ENCODE assay signal across 14 cellular contexts in genomic region chr1:113255728-113256347, GRCh38.
A peak's percentile ranks its signal among the peaks of the same experiment; 100 is the strongest.
DNase-seq lines count a peak whose midpoint lies in the region; ATAC-seq and FAIRE-seq lines count a peak whose summit lies in the region.
"Had no signal": no experiment of that assay in that cellular context is flagged by ENCODE, and none has a peak within 500 bp of the region (broad histone marks: within the 10 kb centered on the region; RNA-seq: fewer than 3 reads in every experiment).

No MANE protein-coding gene starts in this region.

- no peak overlapping the region for H3K4me3 ChIP-seq in HAP-1
- no peak overlapping the region for H3K4me3 ChIP-seq in SJCRH30
- H3K4me3 ChIP-seq in small intestine (ENCODE audit: low read depth in 1 of 2, low read length in 2 of 2), result no peak overlapping the region

- DNase-seq in HAP-1 (ENCODE audit: low spot score in 2 of 2), result peak; percentile 15 to 20
- peak; percentile 7 to 44 for DNase-seq in SJCRH30
- DNase-seq in left kidney (ENCODE audit: low read depth, low spot score), result peak; percentile 84
- DNase-seq in small intestine, result peak; percentile 87
- DNase-seq in midbrain (lab: John Stamatoyannopoulos, UW), result no peak
- DNase-seq in activated CD8-positive, alpha-beta memory T cell treated with anti-CD3 and anti-CD28 coated beads for 24 hours, result no peak
- DNase-seq in GM03348 (ENCODE audit: low spot score), result no peak
- DNase-seq: activated T-cell treated with anti-CD3 and anti-CD28 coated beads for 4 hours; amygdala; CD8-positive, alpha-beta memory T cell; effector CD8-positive, alpha-beta T cell; HCEC 1CT; NCI-H2081 had no signal

- no peaks in the 10 kb centered on the region for H3K9me3 ChIP-seq in HAP-1
- H3K9me3 ChIP-seq in SJCRH30 (replicated peaks), result no peaks in the 10 kb centered on the region; the same call in 1 of the 2 replicates
- no peaks in the 10 kb centered on the region for H3K9me3 ChIP-seq in small intestine (ENCODE audit: control insufficient read depth, low read depth)

- no peak for FAIRE-seq in small intestine (lab: Jason Lieb, UNC)

- H3K27ac ChIP-seq in SJCRH30 (no peak overlapping the region), small intestine (ENCODE audit: low read depth in 1 of 2, low read length in 1 of 2) (peak overlapping the region in 1 of 2 donors; percentile 74)

- H3K36me3 ChIP-seq in HAP-1 (replicated peaks), result no peaks in the 10 kb centered on the region
- no peaks in the 10 kb centered on the region for H3K36me3 ChIP-seq in SJCRH30
- H3K36me3 ChIP-seq in small intestine (ENCODE audit: control insufficient read depth in 2 of 2, insufficient read depth in 2 of 2, low read length in 2 of 2), result no peaks in the 10 kb centered on the region

- ATAC-seq in GM19463 (IDR thresholded peaks at IDR 0.05; ENCODE audit: unreplicated experiment), result no peak

- H3K4me1 ChIP-seq in HAP-1 (no peaks in the 10 kb centered on the region), SJCRH30 (peaks cover 3% of the 10 kb centered on the region; the same call in 1 of the 2 replicates), small intestine (ENCODE audit: control insufficient read depth in 2 of 2, insufficient read depth in 1 of 2, low read depth in 1 of 2, low read length in 1 of 2) (no peaks in the 10 kb centered on the region)

- WGBS in small intestine, 3 donors, result 17 to 40% (median 26%) methylated on average over 8 of the region's 8 CpGs

- in situ Hi-C loops in HAP-1 (cut with MboI; ENCODE audit: low sequenced_read_pairs), result no loop called here

- H3K27me3 ChIP-seq in HAP-1 (ENCODE audit: low read depth) (peaks cover 6% of the 10 kb centered on the region), SJCRH30 (peaks cover 3% of the 10 kb centered on the region; the same call in 1 of the 2 replicates), small intestine (ENCODE audit: control insufficient read depth in 2 of 2, insufficient read depth in 2 of 2, low read length in 2 of 2) (no peaks in the 10 kb centered on the region)

Comparison
In these comparisons a context has a peak if more than half of its experiments do, and no peak if none do; other contexts are left out.
1. DNase-seq: peak in HAP-1 (2 of 2), SJCRH30 (2 of 2), left kidney (single experiment) and small intestine (single experiment); none in midbrain (single experiment), activated CD8-positive, alpha-beta memory T cell treated with anti-CD3 and anti-CD28 coated beads for 24 hours (single experiment) and GM03348 (single experiment).